In the genomic region with DNA sequence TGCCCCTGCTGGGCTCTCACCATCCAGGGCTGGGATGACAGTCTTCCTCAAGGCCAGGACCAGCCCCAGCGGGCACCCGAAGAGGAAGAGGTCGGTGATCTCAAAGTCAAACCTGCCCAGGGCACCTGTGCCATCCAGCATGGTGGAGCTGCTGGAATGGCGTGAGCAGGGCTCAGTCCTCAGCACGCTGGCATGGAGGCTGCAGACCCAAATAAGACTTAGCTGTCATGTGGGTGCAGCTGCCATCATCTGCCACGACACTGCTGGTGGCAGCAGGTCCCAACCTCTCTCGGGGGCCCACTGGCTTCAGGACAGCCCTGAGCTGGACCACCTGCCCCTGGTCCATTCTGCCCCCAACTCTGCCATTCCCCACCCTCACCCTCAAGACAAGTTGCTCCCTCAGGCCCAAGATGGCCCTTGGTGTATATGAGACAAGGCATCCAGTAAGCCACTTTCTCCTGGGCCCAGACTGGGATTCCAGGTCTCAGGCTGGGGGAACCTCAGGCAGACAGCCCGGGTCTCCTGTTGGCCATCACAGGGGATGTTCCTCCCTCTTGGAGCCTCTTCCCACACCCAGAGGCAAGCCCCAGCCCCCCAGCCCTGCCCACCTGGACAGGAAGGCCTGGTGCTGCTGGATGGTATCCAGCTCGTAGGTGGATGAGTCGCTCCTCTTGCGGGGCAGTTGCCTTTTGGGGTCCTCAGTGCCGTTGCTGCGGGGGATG, we compare ENCODE assay signal across 14 cellular contexts. TPM values are rescaled to one million over a fixed set of nuclear protein-coding genes. Genes with fewer than 3 reads are reported as not detected.
A peak's percentile ranks its signal among the peaks of the same experiment; 100 is the strongest.
DNase-seq lines count a peak whose midpoint lies in the region; ATAC-seq and TF ChIP-seq lines count a peak whose summit lies in the region.
"Had no signal": no experiment of that assay in that cellular context is flagged by ENCODE, and none has a peak within 500 bp of the region (broad histone marks: within the 10 kb centered on the region; RNA-seq: fewer than 3 reads in every experiment).

No MANE protein-coding gene starts in this region.

- intact Hi-C loops in right cardiac atrium (cut with DNase I), result no loop called here
- intact Hi-C loops in Right ventricle myocardium superior (cut with DNase I), result no loop called here
- intact Hi-C loops in PC-3 (cut with micrococcal nuclease), result no loop called here

- BruUV-seq in PC-3 (replicated peaks; lab: Mats Ljungman, UMichigan), result no TSS peak

- TF ChIP-seq CTCF in osteoblast (IDR thresholded peaks at IDR 0.05; ENCODE audit: extremely low read depth, low read depth, low read length) (no peak), PC-3 (conservative IDR thresholded peaks at IDR 0.05; ENCODE audit: low read depth, low read length) (no peak)

- H3K4me2 ChIP-seq in osteoblast (ENCODE audit: insufficient read depth, low read length) (no peak overlapping the region), PC-3 (ENCODE audit: low read length) (no peak overlapping the region)

- H3K4me1 ChIP-seq in right cardiac atrium (ENCODE audit: control insufficient read depth, insufficient read depth, low read length) (peaks cover 2% of the 10 kb centered on the region), osteoblast (ENCODE audit: insufficient read depth, low read length) (no peaks in the 10 kb centered on the region), PC-3 (ENCODE audit: insufficient read depth, low read length) (no peaks in the 10 kb centered on the region)

- no peak for ATAC-seq in right cardiac atrium
- ATAC-seq in Right ventricle myocardium superior (ENCODE audit: poor library complexity), result no peak
- peak; percentile 5 for ATAC-seq in left lobe of liver
- ATAC-seq in PC-3, result no peak
- ATAC-seq: GM12878, K562 had no signal

- no peak overlapping the region for H3K9ac ChIP-seq in PC-3 (ENCODE audit: low read length)

- no peaks in the 10 kb centered on the region for H3K27me3 ChIP-seq in right cardiac atrium (ENCODE audit: control insufficient read depth, insufficient read depth)
- H3K27me3 ChIP-seq in osteoblast (ENCODE audit: insufficient read depth, low read length), result no peaks in the 10 kb centered on the region
- H3K27me3 ChIP-seq in PC-3 (ENCODE audit: low read length), result no peaks in the 10 kb centered on the region

- H4K20me1 ChIP-seq in osteoblast (ENCODE audit: insufficient read depth, low read length) (no peaks in the 10 kb centered on the region), PC-3 (ENCODE audit: low read length) (no peaks in the 10 kb centered on the region)

- H3K9me2 ChIP-seq in PC-3 (replicated peaks; ENCODE audit: low read length), result no peaks in the 10 kb centered on the region

- H3K4me3 ChIP-seq in right cardiac atrium (ENCODE audit: low read length), result no peak overlapping the region
- H3K4me3 ChIP-seq in osteoblast (ENCODE audit: insufficient read depth, low read length), result no peak overlapping the region
- H3K4me3 ChIP-seq in PC-3 (ENCODE audit: low read length), result no peak overlapping the region
- H3K4me3 ChIP-seq: GM12878, K562 had no signal

- H3K9me3 ChIP-seq in right cardiac atrium (ENCODE audit: control insufficient read depth, low read length), result no peaks in the 10 kb centered on the region
- no peaks in the 10 kb centered on the region for H3K9me3 ChIP-seq in osteoblast (ENCODE audit: low read depth, low read length)
- H3K9me3 ChIP-seq in PC-3 (ENCODE audit: low read length), result no peaks in the 10 kb centered on the region

- WGBS in right cardiac atrium, result 87% methylated on average over 13 of the region's 13 CpGs

- H3F3A ChIP-seq in PC-3 (ENCODE audit: low read length, unreplicated experiment), result no peaks in the 10 kb centered on the region

- H3K27ac ChIP-seq in right cardiac atrium (ENCODE audit: low read length), result no peak overlapping the region
- no peak overlapping the region for H3K27ac ChIP-seq in osteoblast (ENCODE audit: low read depth, low read length)
- no peak overlapping the region for H3K27ac ChIP-seq in PC-3 (ENCODE audit: low read length)
- H3K27ac ChIP-seq: HL-60 had no signal

- DNase-seq in right cardiac atrium (peak in 2 of 3 donors; percentile 7 to 43), Right ventricle myocardium superior (no peak), left lobe of liver (ENCODE audit: low spot score) (no peak), osteoblast (ENCODE audit: insufficient read length, low spot score, missing footprints) (peak; percentile 76), Kasumi-1 (lab: John Stamatoyannopoulos, UW) (no peak), PC-3 (no peak)
- DNase-seq in effector CD8-positive, alpha-beta T cell (lab: John Stamatoyannopoulos, UW), result no peak
- DNase-seq: ACHN; CD4-positive, alpha-beta T cell; DMS79; HCEC 1CT had no signal

- H2AFZ ChIP-seq in osteoblast (ENCODE audit: low read length), result no peak overlapping the region
- no peak overlapping the region for H2AFZ ChIP-seq in PC-3 (ENCODE audit: low read length)

- H3K36me3 ChIP-seq in osteoblast (ENCODE audit: insufficient read depth, low read length), result no peaks in the 10 kb centered on the region
- no peaks in the 10 kb centered on the region for H3K36me3 ChIP-seq in PC-3 (ENCODE audit: low read depth, low read length)

- H3K79me2 ChIP-seq in osteoblast (ENCODE audit: insufficient read depth, low read length) (no peaks in the 10 kb centered on the region), PC-3 (ENCODE audit: low read length) (no peaks in the 10 kb centered on the region)

- CTCF ChIA-PET in PC-3 (lab: Charles Lee), result no interaction called here

- POLR2A ChIA-PET in PC-3 (lab: Charles Lee; ENCODE audit: unreplicated experiment), result no interaction called here

RNA-seq across cellular contexts. Expression of a gene that starts 14.5 kb away (rescaled TPM):
- 100 to 1,000 TPM; 158 to 185 (median 168) TPM for total RNA-seq in right cardiac atrium
- polyA plus RNA-seq in right cardiac atrium, result 299 TPM
- total RNA-seq in Right ventricle myocardium superior, result 162 TPM
- 122 TPM for total RNA-seq in left lobe of liver
- 117 and 118 TPM in 2 replicates for total RNA-seq in osteoblast
- total RNA-seq in PC-3 (2014; rRNA removed), result 363 and 486 TPM in 2 replicates

RNA-seq across cellular contexts. Expression of a gene that starts 19.9 kb away (rescaled TPM):
- 10 to 100 TPM in 3 of 4 donors, 1 to 10 TPM in 1; 9.6 to 17.8 (median 14.7) TPM for total RNA-seq in right cardiac atrium
- 14.6 TPM for polyA plus RNA-seq in right cardiac atrium
- 14.2 TPM for total RNA-seq in Right ventricle myocardium superior
- 26.1 TPM for total RNA-seq in left lobe of liver
- 6.5 and 8.3 TPM in 2 replicates for total RNA-seq in osteoblast
- 33.3 and 35.6 TPM in 2 replicates for total RNA-seq in PC-3 (2014; rRNA removed)

RNA-seq across cellular contexts. Expression of a gene that starts 28.7 kb away (rescaled TPM):
- total RNA-seq in right cardiac atrium (1 to 10 TPM; 6.0 to 7.0 (median 6.7) TPM), Right ventricle myocardium superior (3.9 TPM), left lobe of liver (1.2 TPM), osteoblast (11.9 and 13.0 TPM in 2 replicates), PC-3 (2014; rRNA removed) (18.4 and 20.9 TPM in 2 replicates)
- polyA plus RNA-seq in right cardiac atrium, result 5.2 TPM

Comparison
In these comparisons a context has a peak if more than half of its experiments do, and no peak if none do; other contexts are left out.
1. DNase-seq: peak in right cardiac atrium (2 of 3) and osteoblast (single experiment); none in Right ventricle myocardium superior (single experiment), left lobe of liver (single experiment), effector CD8-positive, alpha-beta T cell (single experiment), Kasumi-1 (0 of 2) and PC-3 (single experiment).